In the genomic region with DNA sequence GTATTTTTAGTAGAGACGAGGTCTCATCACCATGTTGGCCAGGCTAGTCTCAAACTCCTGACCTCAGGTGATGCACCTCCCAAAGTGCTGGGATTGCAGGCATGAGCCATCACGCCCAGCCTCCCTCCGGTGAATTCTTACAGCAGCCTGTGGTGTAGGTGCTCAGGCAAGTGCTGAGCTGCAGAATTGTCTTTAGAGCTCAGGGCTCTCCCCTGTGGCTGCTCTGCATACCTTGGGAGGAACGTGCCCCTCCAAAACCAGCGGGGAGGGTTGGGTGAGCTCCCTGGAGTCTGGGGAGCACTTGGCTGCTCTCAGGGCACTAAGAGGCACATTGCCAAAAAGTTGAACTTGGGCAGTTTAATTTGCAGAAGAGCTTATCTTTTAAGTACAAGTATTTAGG, we compare ENCODE assay signal across 20 cellular contexts. TPM values are rescaled to one million over a fixed set of nuclear protein-coding genes. Genes with fewer than 3 reads are reported as not detected.
DNase-seq lines count a peak whose midpoint lies in the region; ATAC-seq and TF ChIP-seq lines count a peak whose summit lies in the region.
"Had no signal": no experiment of that assay in that cellular context is flagged by ENCODE, and none has a peak within 500 bp of the region (broad histone marks: within the 10 kb centered on the region; RNA-seq: fewer than 3 reads in every experiment).

No MANE protein-coding gene starts in this region.

- H3K9me3 ChIP-seq in thyroid gland (no peaks in the 10 kb centered on the region), Peyer's patch (no peaks in the 10 kb centered on the region)
- H3K9me3 ChIP-seq: A549, Caco-2 had no signal

- H3K27ac ChIP-seq in thyroid gland (peak overlapping the region in 1 of 3 donors; percentile 6), Peyer's patch (no peak overlapping the region)
- H3K27ac ChIP-seq: 22Rv1; A549; BLaER1 treated with 17β-estradiol and CSF1 and Interleukin-3, amounts not matched to agents 10 nM and 100 nM; C4-2B had no signal

- H3K27me3 Mint-ChIP-seq in activated CD4-positive, alpha-beta T cell treated with anti-CD3 and anti-CD28 coated beads, Interleukin-2, amount 10 ng/mL, durations not matched to agents 24 days and 14 days: no peaks in the 10 kb centered on the region
- H3K27me3 Mint-ChIP-seq in activated T-helper 17 cell treated with anti-CD3 and anti-CD28 coated beads, Interleukin-2, amount 50 U/mL, for 72 hours: no peaks in the 10 kb centered on the region
- no peaks in the 10 kb centered on the region for H3K27me3 Mint-ChIP-seq in chondrocyte (ENCODE audit: low read depth)
- H3K27me3 Mint-ChIP-seq: B cell; CD4-positive, alpha-beta T cell had no signal

- no peak for TF ChIP-seq CTCF in thyroid gland (IDR thresholded peaks at IDR 0.05)
- no peak for TF ChIP-seq CTCF in Peyer's patch (IDR thresholded peaks at IDR 0.05)
- TF ChIP-seq CTCF in chondrocyte (IDR thresholded peaks at IDR 0.05): no peak

- TF ChIP-seq POLR2A in thyroid gland (IDR thresholded peaks at IDR 0.05) (no peak), Peyer's patch (IDR thresholded peaks at IDR 0.05) (no peak)

- H3K4me1 ChIP-seq in thyroid gland: peaks cover 9 to 14% of the 10 kb centered on the region in 2 donors
- H3K4me1 ChIP-seq in Peyer's patch: no peaks in the 10 kb centered on the region
- H3K4me1 ChIP-seq: A549, Caco-2 had no signal

- peaks cover 88% of the 10 kb centered on the region for H3K36me3 Mint-ChIP-seq in activated CD4-positive, alpha-beta T cell treated with anti-CD3 and anti-CD28 coated beads, Interleukin-2, amount 10 ng/mL, durations not matched to agents 24 days and 14 days (ENCODE audit: low read depth)
- H3K36me3 Mint-ChIP-seq in activated T-helper 17 cell treated with anti-CD3 and anti-CD28 coated beads, Interleukin-2, amount 50 U/mL, for 72 hours (ENCODE audit: low read depth): peaks cover 100% of the 10 kb centered on the region
- H3K36me3 Mint-ChIP-seq in chondrocyte (ENCODE audit: low read depth): peaks cover 64% of the 10 kb centered on the region

- no peaks in the 10 kb centered on the region for H3K27me3 ChIP-seq in thyroid gland
- H3K27me3 ChIP-seq in Peyer's patch: no peaks in the 10 kb centered on the region
- H3K27me3 ChIP-seq: BLaER1 treated with 17β-estradiol and CSF1 and Interleukin-3, amounts not matched to agents 10 nM and 100 nM had no signal

- peak overlapping the region; percentile 13 for H3K27ac Mint-ChIP-seq in activated CD4-positive, alpha-beta T cell treated with anti-CD3 and anti-CD28 coated beads, Interleukin-2, amount 10 ng/mL, durations not matched to agents 24 days and 14 days
- peak overlapping the region; percentile 36 for H3K27ac Mint-ChIP-seq in activated T-helper 17 cell treated with anti-CD3 and anti-CD28 coated beads, Interleukin-2, amount 50 U/mL, for 72 hours
- H3K27ac Mint-ChIP-seq in chondrocyte (ENCODE audit: unreplicated experiment): no peak overlapping the region
- H3K27ac Mint-ChIP-seq: B cell; CD4-positive, alpha-beta T cell; CD8-positive, alpha-beta T cell had no signal

- no peak for ATAC-seq in activated T-helper 17 cell treated with anti-CD3 and anti-CD28 coated beads, Interleukin-2, amount 50 U/mL, for 72 hours (replicated peaks)
- no peak for ATAC-seq in left lobe of liver
- ATAC-seq: A549; CD8-positive, alpha-beta T cell had no signal

- H3K4me1 Mint-ChIP-seq in activated CD4-positive, alpha-beta T cell treated with anti-CD3 and anti-CD28 coated beads, Interleukin-2, amount 10 ng/mL, durations not matched to agents 24 days and 14 days: peaks cover 19% of the 10 kb centered on the region
- H3K4me1 Mint-ChIP-seq in activated T-helper 17 cell treated with anti-CD3 and anti-CD28 coated beads, Interleukin-2, amount 50 U/mL, for 72 hours: peaks cover 46% of the 10 kb centered on the region
- H3K4me1 Mint-ChIP-seq in chondrocyte (ENCODE audit: low read depth): no peaks in the 10 kb centered on the region

- intact Hi-C loops in activated CD4-positive, alpha-beta T cell treated with anti-CD3 and anti-CD28 coated beads, Interleukin-2, amount 10 ng/mL, durations not matched to agents 24 days and 14 days (cut with micrococcal nuclease): no loop called here
- intact Hi-C loops in thyroid gland (cut with DNase I): no loop called here

- H3K36me3 ChIP-seq in thyroid gland (peaks cover 64 to 76% of the 10 kb centered on the region in 2 donors), Peyer's patch (peaks cover 0 to 94% (median 0%) of the 10 kb centered on the region in 3 donors)

- no peak for DNase-seq in activated CD4-positive, alpha-beta T cell treated with anti-CD3 and anti-CD28 coated beads, Interleukin-2, amount 10 ng/mL, durations not matched to agents 24 days and 14 days
- DNase-seq in activated CD4-positive, alpha-beta T cell treated with anti-CD3 and anti-CD28 coated beads for 4 hours: no peak
- DNase-seq in left lobe of liver (ENCODE audit: low spot score) (peak; percentile 27), thyroid gland (peak; percentile 49 to 60), Peyer's patch (no peak), NCI-H345 treated with DMSO at 0.1 percent for 48 hours (lab: John Stamatoyannopoulos, UW; ENCODE audit: unreplicated experiment) (no peak), chondrocyte (ENCODE audit: low spot score) (no peak)
- DNase-seq: AML-193; Caco-2; Calu3; CD4-positive, alpha-beta T cell; CD8-positive, alpha-beta T cell; DMS79 treated with DMSO at 0.1 percent for 48 hours; GF-D8 had no signal

- H3K9me3 Mint-ChIP-seq in activated CD4-positive, alpha-beta T cell treated with anti-CD3 and anti-CD28 coated beads, Interleukin-2, amount 10 ng/mL, durations not matched to agents 24 days and 14 days: peaks cover 5% of the 10 kb centered on the region
- no peaks in the 10 kb centered on the region for H3K9me3 Mint-ChIP-seq in activated T-helper 17 cell treated with anti-CD3 and anti-CD28 coated beads, Interleukin-2, amount 50 U/mL, for 72 hours
- peaks cover 10% of the 10 kb centered on the region for H3K9me3 Mint-ChIP-seq in chondrocyte (ENCODE audit: low read depth)
- H3K9me3 Mint-ChIP-seq: CD4-positive, alpha-beta T cell had no signal

- H3K4me3 ChIP-seq in thyroid gland (replicated peaks in 1 of 3) (no peak overlapping the region), Peyer's patch (no peak overlapping the region)
- H3K4me3 ChIP-seq: A549; BLaER1 treated with 17β-estradiol and CSF1 and Interleukin-3, amounts not matched to agents 10 nM and 100 nM had no signal

- 64 to 84% methylated on average over 5 of the region's 5 CpGs for WGBS in thyroid gland, 2 donors

- H3K4me3 Mint-ChIP-seq in activated CD4-positive, alpha-beta T cell treated with anti-CD3 and anti-CD28 coated beads, Interleukin-2, amount 10 ng/mL, durations not matched to agents 24 days and 14 days: no peak overlapping the region
- no peak overlapping the region for H3K4me3 Mint-ChIP-seq in activated T-helper 17 cell treated with anti-CD3 and anti-CD28 coated beads, Interleukin-2, amount 50 U/mL, for 72 hours
- H3K4me3 Mint-ChIP-seq in chondrocyte (ENCODE audit: unreplicated experiment): no peak overlapping the region
- H3K4me3 Mint-ChIP-seq: B cell; CD4-positive, alpha-beta T cell; CD8-positive, alpha-beta T cell had no signal

RNA-seq across cellular contexts. Expression of gene SECISBP2, which starts 29.4 kb away (rescaled TPM):
- 48.6 and 50.7 TPM in 2 replicates for total RNA-seq in activated CD4-positive, alpha-beta T cell treated with anti-CD3 and anti-CD28 coated beads, Interleukin-2, amount 10 ng/mL, durations not matched to agents 24 days and 14 days
- 10 to 100 TPM; 33.1 to 40.1 TPM for total RNA-seq in activated T-helper 17 cell treated with anti-CD3 and anti-CD28 coated beads, Interleukin-2, amount 50 U/mL, for 72 hours
- total RNA-seq in left lobe of liver (19.1 TPM), thyroid gland (100 to 1,000 TPM in 1 of 4 donors, 10 to 100 TPM in 3; 77.1 to 110 (median 90.6) TPM), Peyer's patch (100 to 1,000 TPM in 3 of 4 donors, 10 to 100 TPM in 1; 66.6 to 152 (median 101) TPM), chondrocyte (15.1 to 20.7 TPM (median 16.0 TPM) in 3 replicates)

RNA-seq across cellular contexts. Expression of gene CKS2, which starts 36.7 kb away (rescaled TPM):
- 167 and 176 TPM in 2 replicates for total RNA-seq in activated CD4-positive, alpha-beta T cell treated with anti-CD3 and anti-CD28 coated beads, Interleukin-2, amount 10 ng/mL, durations not matched to agents 24 days and 14 days
- 100 to 1,000 TPM; 179 to 230 TPM for total RNA-seq in activated T-helper 17 cell treated with anti-CD3 and anti-CD28 coated beads, Interleukin-2, amount 50 U/mL, for 72 hours
- 4.4 TPM for total RNA-seq in left lobe of liver
- total RNA-seq in thyroid gland: 10 to 100 TPM in 2 of 4 donors, 1 to 10 TPM in 2; 2.8 to 16.3 (median 11.2) TPM
- total RNA-seq in Peyer's patch: 10 to 100 TPM; 11.9 to 42.1 (median 17.8) TPM
- 22.6 to 24.5 TPM (median 24.0 TPM) in 3 replicates for total RNA-seq in chondrocyte

Comparison
In these comparisons a context has a peak if more than half of its experiments do, and no peak if none do; other contexts are left out.
1. DNase-seq: peak in left lobe of liver (single experiment) and thyroid gland (2 of 2); none in activated CD4-positive, alpha-beta T cell treated with anti-CD3 and anti-CD28 coated beads, Interleukin-2, amount 10 ng/mL, durations not matched to agents 24 days and 14 days (single experiment), activated CD4-positive, alpha-beta T cell treated with anti-CD3 and anti-CD28 coated beads for 4 hours (0 of 2), Peyer's patch (0 of 3), NCI-H345 treated with DMSO at 0.1 percent for 48 hours (single experiment) and chondrocyte (single experiment).